8 cellular contexts compared by ENCODE assay signal in genomic region chr11:10807629-10808552, GRCh38. TPM values are rescaled to one million over a fixed set of nuclear protein-coding genes. Genes with fewer than 3 reads are reported as not detected.
DNase-seq lines count a peak whose midpoint lies in the region; ATAC-seq and TF ChIP-seq lines count a peak whose summit lies in the region.

No MANE protein-coding gene starts in this region.

- H3K36me3 ChIP-seq in tibial nerve, result peaks cover 0 to 40% (median 37%) of the 10 kb centered on the region in 3 donors

- peak in 1 of 2 donors; percentile 17 for TF ChIP-seq EP300 in tibial nerve (IDR thresholded peaks at IDR 0.05)

- H3K4me3 Mint-ChIP-seq in osteocyte (ENCODE audit: unreplicated experiment), result peak overlapping the region; percentile 93

- 1% methylated on average over 44 to 59 of the region's 71 CpGs for WGBS in tibial nerve, 2 donors

- H3K27ac Mint-ChIP-seq in osteocyte (ENCODE audit: unreplicated experiment), result peak overlapping the region; percentile 100

- H3K27me3 Mint-ChIP-seq in osteocyte (ENCODE audit: unreplicated experiment), result no peaks in the 10 kb centered on the region

- TF ChIP-seq CTCF in osteocyte (IDR thresholded peaks at IDR 0.05) (no peak), tibial nerve (IDR thresholded peaks at IDR 0.05) (no peak)

- H3K4me1 ChIP-seq in tibial nerve, result peaks cover 0 to 43% (median 21%) of the 10 kb centered on the region in 4 donors

- DNase-seq in DMS 273 (lab: John Stamatoyannopoulos, UW; ENCODE audit: unreplicated experiment) (peak; percentile 51), DMS 273 treated with DMSO at 0.1 percent for 48 hours (lab: John Stamatoyannopoulos, UW) (no peak), RKO (ENCODE audit: low spot score) (peak; percentile 48), Right ventricle myocardium inferior (ENCODE audit: missing footprints) (peak; percentile 84), osteocyte (ENCODE audit: extremely low spot score, unreplicated experiment) (peak; percentile 86), tibial nerve (ENCODE audit: low spot score in 2 of 2) (peak; percentile 39 to 45)
- DNase-seq in activated naive CD4-positive, alpha-beta T cell treated with anti-CD3 and anti-CD28 coated beads, Interleukin-2, amount 50 U/mL, for 16 hours, result peak; percentile 49

- H3K4me1 Mint-ChIP-seq in osteocyte (ENCODE audit: unreplicated experiment), result peaks cover 42% of the 10 kb centered on the region

- peak; percentile 21 for ATAC-seq in HG03045 (IDR thresholded peaks at IDR 0.05; ENCODE audit: unreplicated experiment)
- ATAC-seq in Right ventricle myocardium inferior, result peak; percentile 29

- H3K27ac ChIP-seq in tibial nerve, result peak overlapping the region; percentile 97 to 100 (median 99)

- H3K9me3 ChIP-seq in tibial nerve, result no peaks in the 10 kb centered on the region

- peak overlapping the region; percentile 83 to 99 (median 94) for H3K4me3 ChIP-seq in tibial nerve

- peaks cover 45% of the 10 kb centered on the region for H3K36me3 Mint-ChIP-seq in osteocyte (ENCODE audit: unreplicated experiment)

- TF ChIP-seq POLR2A in tibial nerve (IDR thresholded peaks at IDR 0.05), result no peak

- intact Hi-C loops in Right ventricle myocardium inferior (cut with DNase I), result loop anchor here (2.0 to 5.0 kb wide), 3 partner anchors 41 to 124 kb away; no protein-coding TSS in a partner anchor

- no peaks in the 10 kb centered on the region for H3K27me3 ChIP-seq in tibial nerve

- no peaks in the 10 kb centered on the region for H3K9me3 Mint-ChIP-seq in osteocyte (ENCODE audit: unreplicated experiment)

RNA-seq across cellular contexts. Expression of gene EIF4G2, which starts 0.8 kb away (rescaled TPM):
- total RNA-seq in Right ventricle myocardium inferior, result 752 TPM
- 966 and 977 TPM in 2 replicates for total RNA-seq in osteocyte
- 100 to 1,000 TPM; 218 to 274 (median 249) TPM for total RNA-seq in tibial nerve

RNA-seq across cellular contexts. Expression of gene ZBED5, which starts 50.0 kb away (rescaled TPM):
- total RNA-seq in Right ventricle myocardium inferior (42.7 TPM), osteocyte (48.0 and 48.6 TPM in 2 replicates), tibial nerve (10 to 100 TPM; 26.2 to 35.2 (median 34.7) TPM)

RNA-seq across cellular contexts. Expression of gene CTR9, which starts 56.8 kb away (rescaled TPM):
- total RNA-seq in Right ventricle myocardium inferior (20.6 TPM), osteocyte (27.7 and 28.0 TPM in 2 replicates), tibial nerve (10 to 100 TPM; 14.5 to 26.4 (median 19.6) TPM)
